Comparison of ENCODE assay signal across 8 cellular contexts in genomic region chr4:30716158-30716557, GRCh38. TPM values are rescaled to one million over a fixed set of nuclear protein-coding genes. Genes with fewer than 3 reads are reported as not detected.
DNase-seq lines count a peak whose midpoint lies in the region; ATAC-seq, FAIRE-seq and TF ChIP-seq lines count a peak whose summit lies in the region.

No MANE protein-coding gene starts in this region.

- H3K36me3 Mint-ChIP-seq in endothelial cell (ENCODE audit: low read depth, unreplicated experiment): no peaks in the 10 kb centered on the region
- H3K36me3 Mint-ChIP-seq in osteocyte (ENCODE audit: unreplicated experiment): no peaks in the 10 kb centered on the region

- H3K27me3 Mint-ChIP-seq in endothelial cell (ENCODE audit: unreplicated experiment) (peaks cover 16% of the 10 kb centered on the region), osteocyte (ENCODE audit: unreplicated experiment) (no peaks in the 10 kb centered on the region)

- no peak for TF ChIP-seq EP300 in A549 (IDR thresholded peaks at IDR 0.05)

- peak overlapping the region; percentile 91 for H3K4me2 ChIP-seq in A549

- no peak overlapping the region for H3K27ac ChIP-seq in A549

- H3K4me1 Mint-ChIP-seq in endothelial cell (ENCODE audit: unreplicated experiment) (peaks cover 15% of the 10 kb centered on the region), osteocyte (ENCODE audit: unreplicated experiment) (peaks cover 15% of the 10 kb centered on the region)

- H3K27me3 ChIP-seq in GM06990 (replicated peaks; ENCODE audit: control insufficient read depth, insufficient read depth, low read length): no peaks in the 10 kb centered on the region

- H3K4me1 ChIP-seq in A549: peaks cover 5% of the 10 kb centered on the region; the same call in 1 of the 3 replicates

- POLR2A ChIA-PET in A549 (lab: Yijun Ruan, JAX): no interaction called here

- no peak for FAIRE-seq in A549 (lab: Jason Lieb, UNC)

- DNase-seq in A549 (ENCODE audit: low read depth in 1 of 2, low spot score in 1 of 2): peak; percentile 6 to 14
- no peak for DNase-seq in GM06990 (ENCODE audit: extremely low read depth, insufficient read length)
- DNase-seq in OCI-M1 (lab: John Stamatoyannopoulos, UW): peak; percentile 75
- no peak for DNase-seq in endothelial cell (ENCODE audit: low spot score)
- DNase-seq in osteocyte (ENCODE audit: extremely low spot score, unreplicated experiment): no peak
- no peak for DNase-seq in mesenteric fat pad (ENCODE audit: low spot score)

- CTCF ChIA-PET in A549 (lab: Yijun Ruan, JAX): no interaction called here

- 3% methylated on average over 6 of the region's 6 CpGs for WGBS in A549 (ENCODE audit: missing lambda C conversion rate)

- H3K36me3 ChIP-seq in GM06990 (ENCODE audit: control insufficient read depth, insufficient read depth, low read length): no peaks in the 10 kb centered on the region

- no peaks in the 10 kb centered on the region for H3K9me3 ChIP-seq in A549

- H3K4me3 ChIP-seq in A549 (peak overlapping the region; percentile 41; the same call in 1 of the 3 replicates), GM06990 (replicated peaks; ENCODE audit: low read depth, low read length) (no peak overlapping the region)

- TF ChIP-seq CTCF in A549 (IDR thresholded peaks at IDR 0.05) (peak; percentile 35; the same call in 2 of the 3 replicates), GM06990 (IDR thresholded peaks at IDR 0.05; ENCODE audit: insufficient read depth, low read length, poor library complexity, severe bottlenecking) (peak; percentile 23), endothelial cell (IDR thresholded peaks at IDR 0.05; ENCODE audit: unreplicated experiment) (no peak), osteocyte (IDR thresholded peaks at IDR 0.05) (peak; percentile 65)

- ATAC-seq in A549 (no peak), HG02642 (IDR thresholded peaks at IDR 0.05; ENCODE audit: poor library complexity, unreplicated experiment) (no peak), HG02798 (IDR thresholded peaks at IDR 0.05; ENCODE audit: poor library complexity, unreplicated experiment) (no peak)

- no peaks in the 10 kb centered on the region for H3K9me3 Mint-ChIP-seq in endothelial cell (ENCODE audit: unreplicated experiment)
- no peaks in the 10 kb centered on the region for H3K9me3 Mint-ChIP-seq in osteocyte (ENCODE audit: unreplicated experiment)

- peak; percentile 42 to 48; a peak in 4 of 5 replicates for TF ChIP-seq RAD21 in A549 (conservative IDR thresholded peaks at IDR 0.05 in 1 of 2, IDR thresholded peaks at IDR 0.05 in 1 of 2)

- no peak for TF ChIP-seq POLR2A in A549 (IDR thresholded peaks at IDR 0.05; ENCODE audit: low read length)

- H3K27ac Mint-ChIP-seq in endothelial cell (ENCODE audit: unreplicated experiment): peak overlapping the region; percentile 67
- peak overlapping the region; percentile 80 for H3K27ac Mint-ChIP-seq in osteocyte (ENCODE audit: unreplicated experiment)

- H3K4me3 Mint-ChIP-seq in endothelial cell (ENCODE audit: unreplicated experiment) (peak overlapping the region; percentile 98), osteocyte (ENCODE audit: unreplicated experiment) (peak overlapping the region; percentile 100)

TF ChIP-seq in A549, 52 proteins besides CTCF, POLR2A, EP300 and RAD21:
- TF ChIP-seq BHLHE40 (IDR thresholded peaks at IDR 0.05; ENCODE audit: low read depth, low read length): no peak
- TF ChIP-seq SMC3 (IDR thresholded peaks at IDR 0.05): peak; percentile 30; the same call in 1 of the 3 replicates

RNA-seq across cellular contexts. Expression of gene PCDH7, which starts 4.0 kb away (rescaled TPM):
- polyA plus RNA-seq in A549 (2011; rRNA removed): 0.16 and 0.19 TPM in 2 replicates
- polyA plus RNA-seq in A549 (2012; cell fraction: cytosol; rRNA removed): 0.08 and 0.12 TPM in 2 replicates
- 0.06 and 0.10 TPM in 2 replicates for polyA plus RNA-seq in A549 (2012; cell fraction: nucleus; rRNA removed)
- polyA plus RNA-seq in A549 (2017; fragmentation: RNase III; extraction: RNeasy Plus Mini Kit Qiagen cat#74134 plus additional on column Dnase treatment): 0.04 TPM in 2 of 3 replicates, not detected in the other
- 0.24 and 0.37 TPM in 2 replicates for polyA minus RNA-seq in A549 (2011; rRNA and poly(A)+ RNA removed)
- 6.1 TPM for total RNA-seq in endothelial cell (ENCODE audit: unreplicated experiment)
- 139 and 147 TPM in 2 replicates for total RNA-seq in osteocyte
- total RNA-seq in mesenteric fat pad: 0.93 TPM

Comparison
In these comparisons a context has a peak if more than half of its experiments do, and no peak if none do; other contexts are left out.
1. DNase-seq: peak in A549 (2 of 2) and OCI-M1 (single experiment); none in GM06990 (single experiment), endothelial cell (single experiment), osteocyte (single experiment) and mesenteric fat pad (single experiment).
2. RNA of gene PCDH7, which starts 4.0 kb away (total RNA-seq): 139 to 147 TPM in osteocyte; 6.1 TPM in endothelial cell (single experiment) and 0.93 TPM in mesenteric fat pad (single experiment); every median in the first group is over 10 times any median in the second.